1 cellular context compared by ENCODE assay signal in genomic region chr1:93847811-93848288, GRCh38.
TF ChIP-seq lines count a peak whose summit lies in the region.

No MANE protein-coding gene starts in this region.

TF ChIP-seq in HepG2, 621 proteins besides CTCF, POLR2A, EP300 and RAD21 (continued from another document and continues in another):
- TF ChIP-seq ZNF691 (CRISPR knock-in tag; IDR thresholded peaks at IDR 0.05; ENCODE audit: borderline replicate concordance, low read depth), result no peak
- TF ChIP-seq KDM5A (IDR thresholded peaks at IDR 0.05; ENCODE audit: borderline replicate concordance, low read length), result peak; percentile 47; the same call in 1 of the 2 replicates
- TF ChIP-seq, protein P1, sequence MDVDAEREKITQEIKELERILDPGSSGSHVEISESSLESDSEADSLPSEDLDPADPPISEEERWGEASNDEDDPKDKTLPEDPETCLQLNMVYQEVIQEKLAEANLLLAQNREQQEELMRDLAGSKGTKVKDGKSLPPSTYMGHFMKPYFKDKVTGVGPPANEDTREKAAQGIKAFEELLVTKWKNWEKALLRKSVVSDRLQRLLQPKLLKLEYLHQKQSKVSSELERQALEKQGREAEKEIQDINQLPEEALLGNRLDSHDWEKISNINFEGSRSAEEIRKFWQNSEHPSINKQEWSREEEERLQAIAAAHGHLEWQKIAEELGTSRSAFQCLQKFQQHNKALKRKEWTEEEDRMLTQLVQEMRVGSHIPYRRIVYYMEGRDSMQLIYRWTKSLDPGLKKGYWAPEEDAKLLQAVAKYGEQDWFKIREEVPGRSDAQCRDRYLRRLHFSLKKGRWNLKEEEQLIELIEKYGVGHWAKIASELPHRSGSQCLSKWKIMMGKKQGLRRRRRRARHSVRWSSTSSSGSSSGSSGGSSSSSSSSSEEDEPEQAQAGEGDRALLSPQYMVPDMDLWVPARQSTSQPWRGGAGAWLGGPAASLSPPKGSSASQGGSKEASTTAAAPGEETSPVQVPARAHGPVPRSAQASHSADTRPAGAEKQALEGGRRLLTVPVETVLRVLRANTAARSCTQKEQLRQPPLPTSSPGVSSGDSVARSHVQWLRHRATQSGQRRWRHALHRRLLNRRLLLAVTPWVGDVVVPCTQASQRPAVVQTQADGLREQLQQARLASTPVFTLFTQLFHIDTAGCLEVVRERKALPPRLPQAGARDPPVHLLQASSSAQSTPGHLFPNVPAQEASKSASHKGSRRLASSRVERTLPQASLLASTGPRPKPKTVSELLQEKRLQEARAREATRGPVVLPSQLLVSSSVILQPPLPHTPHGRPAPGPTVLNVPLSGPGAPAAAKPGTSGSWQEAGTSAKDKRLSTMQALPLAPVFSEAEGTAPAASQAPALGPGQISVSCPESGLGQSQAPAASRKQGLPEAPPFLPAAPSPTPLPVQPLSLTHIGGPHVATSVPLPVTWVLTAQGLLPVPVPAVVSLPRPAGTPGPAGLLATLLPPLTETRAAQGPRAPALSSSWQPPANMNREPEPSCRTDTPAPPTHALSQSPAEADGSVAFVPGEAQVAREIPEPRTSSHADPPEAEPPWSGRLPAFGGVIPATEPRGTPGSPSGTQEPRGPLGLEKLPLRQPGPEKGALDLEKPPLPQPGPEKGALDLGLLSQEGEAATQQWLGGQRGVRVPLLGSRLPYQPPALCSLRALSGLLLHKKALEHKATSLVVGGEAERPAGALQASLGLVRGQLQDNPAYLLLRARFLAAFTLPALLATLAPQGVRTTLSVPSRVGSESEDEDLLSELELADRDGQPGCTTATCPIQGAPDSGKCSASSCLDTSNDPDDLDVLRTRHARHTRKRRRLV (CRISPR knock-in tag; IDR thresholded peaks at IDR 0.05), result no peak; the same call in 1 of the 2 replicates
- TF ChIP-seq ZNF615 (CRISPR knock-in tag; IDR thresholded peaks at IDR 0.05; ENCODE audit: borderline replicate concordance), result 0 out of 2 replicates have a peak, but pooled peaks have one; percentile 11
- TF ChIP-seq PAWR (CRISPR knock-in tag; IDR thresholded peaks at IDR 0.05; ENCODE audit: borderline replicate concordance), result no peak
- no peak for TF ChIP-seq ZSCAN20 (CRISPR knock-in tag; IDR thresholded peaks at IDR 0.05; ENCODE audit: borderline replicate concordance)
- TF ChIP-seq, protein P2, sequence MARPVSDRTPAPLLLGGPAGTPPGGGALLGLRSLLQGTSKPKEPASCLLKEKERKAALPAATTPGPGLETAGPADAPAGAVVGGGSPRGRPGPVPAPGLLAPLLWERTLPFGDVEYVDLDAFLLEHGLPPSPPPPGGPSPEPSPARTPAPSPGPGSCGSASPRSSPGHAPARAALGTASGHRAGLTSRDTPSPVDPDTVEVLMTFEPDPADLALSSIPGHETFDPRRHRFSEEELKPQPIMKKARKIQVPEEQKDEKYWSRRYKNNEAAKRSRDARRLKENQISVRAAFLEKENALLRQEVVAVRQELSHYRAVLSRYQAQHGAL (CRISPR knock-in tag; IDR thresholded peaks at IDR 0.05; ENCODE audit: not compliant biosample characterization), result peak; percentile 48
- TF ChIP-seq ZNF646 (CRISPR knock-in tag; IDR thresholded peaks at IDR 0.05), result no peak
- TF ChIP-seq ZNF761 (CRISPR knock-in tag; conservative IDR thresholded peaks at IDR 0.05), result no peak
- no peak for TF ChIP-seq ZNF547 (CRISPR knock-in tag; IDR thresholded peaks at IDR 0.05)
- TF ChIP-seq PATZ1 (CRISPR knock-in tag; IDR thresholded peaks at IDR 0.05), result peak; percentile 47; the same call in 1 of the 2 replicates
- 0 out of 2 replicates have a peak, but pooled peaks have one; percentile 11 for TF ChIP-seq TAF1 (CRISPR knock-in tag; IDR thresholded peaks at IDR 0.05)
- no peak for TF ChIP-seq TEAD2 (CRISPR knock-in tag; IDR thresholded peaks at IDR 0.05)
- no peak for TF ChIP-seq PRPF4 (IDR thresholded peaks at IDR 0.05; ENCODE audit: low read depth, low read length, poor library complexity, severe bottlenecking)
- peak; percentile 51 for TF ChIP-seq TEAD3 (CRISPR knock-in tag; optimal IDR thresholded peaks at IDR 0.05; ENCODE audit: borderline replicate concordance)
- no peak for TF ChIP-seq CEBPZ (IDR thresholded peaks at IDR 0.05; ENCODE audit: low read length)
- TF ChIP-seq ZBTB42 (CRISPR knock-in tag; IDR thresholded peaks at IDR 0.05), result 0 out of 2 replicates have a peak, but pooled peaks have one; percentile 54
- TF ChIP-seq, protein P3, sequence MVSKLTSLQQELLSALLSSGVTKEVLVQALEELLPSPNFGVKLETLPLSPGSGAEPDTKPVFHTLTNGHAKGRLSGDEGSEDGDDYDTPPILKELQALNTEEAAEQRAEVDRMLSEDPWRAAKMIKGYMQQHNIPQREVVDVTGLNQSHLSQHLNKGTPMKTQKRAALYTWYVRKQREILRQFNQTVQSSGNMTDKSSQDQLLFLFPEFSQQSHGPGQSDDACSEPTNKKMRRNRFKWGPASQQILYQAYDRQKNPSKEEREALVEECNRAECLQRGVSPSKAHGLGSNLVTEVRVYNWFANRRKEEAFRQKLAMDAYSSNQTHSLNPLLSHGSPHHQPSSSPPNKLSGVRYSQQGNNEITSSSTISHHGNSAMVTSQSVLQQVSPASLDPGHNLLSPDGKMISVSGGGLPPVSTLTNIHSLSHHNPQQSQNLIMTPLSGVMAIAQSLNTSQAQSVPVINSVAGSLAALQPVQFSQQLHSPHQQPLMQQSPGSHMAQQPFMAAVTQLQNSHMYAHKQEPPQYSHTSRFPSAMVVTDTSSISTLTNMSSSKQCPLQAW (CRISPR knock-in tag; IDR thresholded peaks at IDR 0.05), result 0 out of 2 replicates have a peak, but pooled peaks have one; percentile 23
- no peak for TF ChIP-seq ZNF264 (CRISPR knock-in tag; IDR thresholded peaks at IDR 0.05)
- no peak for TF ChIP-seq TGIF2 (CRISPR knock-in tag; IDR thresholded peaks at IDR 0.05)
- TF ChIP-seq IRX3 (CRISPR knock-in tag; IDR thresholded peaks at IDR 0.05; ENCODE audit: borderline replicate concordance, low read depth), result no peak
- no peak for TF ChIP-seq ZNF484 (CRISPR knock-in tag; IDR thresholded peaks at IDR 0.05; ENCODE audit: borderline replicate concordance, low read depth)
- TF ChIP-seq, protein P4, sequence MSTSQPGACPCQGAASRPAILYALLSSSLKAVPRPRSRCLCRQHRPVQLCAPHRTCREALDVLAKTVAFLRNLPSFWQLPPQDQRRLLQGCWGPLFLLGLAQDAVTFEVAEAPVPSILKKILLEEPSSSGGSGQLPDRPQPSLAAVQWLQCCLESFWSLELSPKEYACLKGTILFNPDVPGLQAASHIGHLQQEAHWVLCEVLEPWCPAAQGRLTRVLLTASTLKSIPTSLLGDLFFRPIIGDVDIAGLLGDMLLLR (CRISPR knock-in tag; IDR thresholded peaks at IDR 0.05), result no peak
- TF ChIP-seq, protein P5, sequence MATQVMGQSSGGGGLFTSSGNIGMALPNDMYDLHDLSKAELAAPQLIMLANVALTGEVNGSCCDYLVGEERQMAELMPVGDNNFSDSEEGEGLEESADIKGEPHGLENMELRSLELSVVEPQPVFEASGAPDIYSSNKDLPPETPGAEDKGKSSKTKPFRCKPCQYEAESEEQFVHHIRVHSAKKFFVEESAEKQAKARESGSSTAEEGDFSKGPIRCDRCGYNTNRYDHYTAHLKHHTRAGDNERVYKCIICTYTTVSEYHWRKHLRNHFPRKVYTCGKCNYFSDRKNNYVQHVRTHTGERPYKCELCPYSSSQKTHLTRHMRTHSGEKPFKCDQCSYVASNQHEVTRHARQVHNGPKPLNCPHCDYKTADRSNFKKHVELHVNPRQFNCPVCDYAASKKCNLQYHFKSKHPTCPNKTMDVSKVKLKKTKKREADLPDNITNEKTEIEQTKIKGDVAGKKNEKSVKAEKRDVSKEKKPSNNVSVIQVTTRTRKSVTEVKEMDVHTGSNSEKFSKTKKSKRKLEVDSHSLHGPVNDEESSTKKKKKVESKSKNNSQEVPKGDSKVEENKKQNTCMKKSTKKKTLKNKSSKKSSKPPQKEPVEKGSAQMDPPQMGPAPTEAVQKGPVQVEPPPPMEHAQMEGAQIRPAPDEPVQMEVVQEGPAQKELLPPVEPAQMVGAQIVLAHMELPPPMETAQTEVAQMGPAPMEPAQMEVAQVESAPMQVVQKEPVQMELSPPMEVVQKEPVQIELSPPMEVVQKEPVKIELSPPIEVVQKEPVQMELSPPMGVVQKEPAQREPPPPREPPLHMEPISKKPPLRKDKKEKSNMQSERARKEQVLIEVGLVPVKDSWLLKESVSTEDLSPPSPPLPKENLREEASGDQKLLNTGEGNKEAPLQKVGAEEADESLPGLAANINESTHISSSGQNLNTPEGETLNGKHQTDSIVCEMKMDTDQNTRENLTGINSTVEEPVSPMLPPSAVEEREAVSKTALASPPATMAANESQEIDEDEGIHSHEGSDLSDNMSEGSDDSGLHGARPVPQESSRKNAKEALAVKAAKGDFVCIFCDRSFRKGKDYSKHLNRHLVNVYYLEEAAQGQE (IDR thresholded peaks at IDR 0.05; ENCODE audit: borderline replicate concordance in 1 of 2, low read depth in 1 of 2, low read length in 2 of 2), result 0 out of 4 replicates have a peak, but pooled peaks of 1 of the 2 experiments have one; percentile 14
